12 cellular contexts compared by ENCODE assay signal in the genomic region with DNA sequence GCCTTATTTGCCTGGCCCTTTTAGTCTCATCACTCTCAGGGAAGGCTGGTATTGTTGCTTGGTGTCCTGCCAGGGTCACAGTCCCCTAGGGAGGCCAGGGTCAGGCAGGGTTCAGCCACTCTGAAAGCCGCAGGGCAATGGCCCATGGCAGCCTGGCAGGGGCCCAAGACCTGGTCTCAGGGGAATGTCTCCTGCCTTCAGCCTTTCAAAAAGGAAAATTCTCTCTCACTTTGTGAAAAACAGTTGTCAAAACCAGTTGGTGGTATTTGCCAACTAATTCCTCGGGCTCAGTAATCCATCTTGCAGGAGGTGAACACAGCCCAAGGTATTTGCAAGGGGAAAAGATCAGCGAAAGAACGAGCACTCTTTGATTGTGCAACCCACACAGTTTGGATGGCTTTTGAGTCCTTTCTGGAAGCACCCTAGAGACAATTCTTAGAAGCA.
A peak's percentile ranks its signal among the peaks of the same experiment; 100 is the strongest.
DNase-seq lines count a peak whose midpoint lies in the region; ATAC-seq, FAIRE-seq and TF ChIP-seq lines count a peak whose summit lies in the region.
"Had no signal": no experiment of that assay in that cellular context is flagged by ENCODE, and none has a peak within 500 bp of the region (broad histone marks: within the 10 kb centered on the region; RNA-seq: fewer than 3 reads in every experiment).

No MANE protein-coding gene starts in this region.

- no peaks in the 10 kb centered on the region for H3K79me2 ChIP-seq in astrocyte (ENCODE audit: insufficient read depth, low read length)

- H3K4me3 Mint-ChIP-seq in astrocyte (ENCODE audit: unreplicated experiment), result no peak overlapping the region
- H3K4me3 Mint-ChIP-seq: activated CD8-positive, alpha-beta memory T cell treated with anti-CD3 and anti-CD28 coated beads, Interleukin-2, amount 10 ng/mL, durations not matched to agents 7 days and 5 days; dendritic cell treated with granulocyte-macrophage colony-stimulating factor and Interleukin-4, amounts not matched to agents 40 ng/mL and 50 ng/mL, for 4 days had no signal

- H4K20me1 ChIP-seq in astrocyte (ENCODE audit: insufficient read depth, low read length), result no peaks in the 10 kb centered on the region

- no peak overlapping the region for H3K27ac Mint-ChIP-seq in astrocyte (ENCODE audit: unreplicated experiment)
- H3K27ac Mint-ChIP-seq: activated CD8-positive, alpha-beta memory T cell treated with anti-CD3 and anti-CD28 coated beads, Interleukin-2, amount 10 ng/mL, durations not matched to agents 7 days and 5 days; dendritic cell treated with granulocyte-macrophage colony-stimulating factor and Interleukin-4, amounts not matched to agents 40 ng/mL and 50 ng/mL, for 4 days had no signal

- peaks cover 10% of the 10 kb centered on the region for H3K4me1 Mint-ChIP-seq in astrocyte (ENCODE audit: low read depth, unreplicated experiment)
- H3K4me1 Mint-ChIP-seq: activated CD8-positive, alpha-beta memory T cell treated with anti-CD3 and anti-CD28 coated beads, Interleukin-2, amount 10 ng/mL, durations not matched to agents 7 days and 5 days had no signal

- H3K36me3 Mint-ChIP-seq in astrocyte (ENCODE audit: low read depth, unreplicated experiment), result peaks cover 3% of the 10 kb centered on the region
- H3K36me3 Mint-ChIP-seq: activated CD8-positive, alpha-beta memory T cell treated with anti-CD3 and anti-CD28 coated beads, Interleukin-2, amount 10 ng/mL, durations not matched to agents 7 days and 5 days had no signal

- H3K9me3 Mint-ChIP-seq in astrocyte (ENCODE audit: unreplicated experiment), result peaks cover 8% of the 10 kb centered on the region
- H3K9me3 Mint-ChIP-seq: dendritic cell treated with granulocyte-macrophage colony-stimulating factor and Interleukin-4, amounts not matched to agents 40 ng/mL and 50 ng/mL, for 4 days had no signal

- H3K27me3 ChIP-seq in astrocyte (ENCODE audit: insufficient read depth, low read length) (no peaks in the 10 kb centered on the region), thymus (ENCODE audit: control insufficient read depth, insufficient read depth) (no peaks in the 10 kb centered on the region)

- FAIRE-seq in astrocyte (lab: Jason Lieb, UNC), result no peak
- FAIRE-seq in kidney (lab: Jason Lieb, UNC), result peak; percentile 6
- FAIRE-seq: keratinocyte had no signal

- no peak overlapping the region for H3K27ac ChIP-seq in astrocyte (ENCODE audit: low read depth, low read length)
- H3K27ac ChIP-seq in kidney (ENCODE audit: low read depth in 2 of 2, low read length in 2 of 2), result peak overlapping the region in 1 of 2 donors; percentile 66
- H3K27ac ChIP-seq in thymus (ENCODE audit: low read depth), result peak overlapping the region; percentile 64

- H3K4me1 ChIP-seq in astrocyte (ENCODE audit: insufficient read depth, low read length), result no peaks in the 10 kb centered on the region
- H3K4me1 ChIP-seq in kidney (ENCODE audit: control insufficient read depth in 1 of 2, insufficient read depth in 1 of 2, low read depth in 1 of 2, low read length in 2 of 2), result peaks cover 15 to 16% of the 10 kb centered on the region in 2 donors
- H3K4me1 ChIP-seq in thymus (ENCODE audit: control insufficient read depth, insufficient read depth, low read length), result no peaks in the 10 kb centered on the region

- H2AFZ ChIP-seq in astrocyte (ENCODE audit: low read depth, low read length), result no peak overlapping the region

- H3K4me3 ChIP-seq in astrocyte (ENCODE audit: insufficient read depth, low read depth, low read length) (no peak overlapping the region), kidney (ENCODE audit: low read length in 2 of 2) (no peak overlapping the region), thymus (ENCODE audit: low read length) (no peak overlapping the region)

- H3K9me3 ChIP-seq in astrocyte (ENCODE audit: insufficient read depth, low read depth, low read length) (no peaks in the 10 kb centered on the region), kidney (ENCODE audit: control insufficient read depth in 1 of 2, low read length in 2 of 2) (no peaks in the 10 kb centered on the region), thymus (ENCODE audit: control insufficient read depth) (no peaks in the 10 kb centered on the region)

- H3K27me3 Mint-ChIP-seq in astrocyte (ENCODE audit: low read depth, unreplicated experiment), result peaks cover 4% of the 10 kb centered on the region
- H3K27me3 Mint-ChIP-seq: activated CD8-positive, alpha-beta memory T cell treated with anti-CD3 and anti-CD28 coated beads, Interleukin-2, amount 10 ng/mL, durations not matched to agents 7 days and 5 days; dendritic cell treated with granulocyte-macrophage colony-stimulating factor and Interleukin-4, amounts not matched to agents 40 ng/mL and 50 ng/mL, for 4 days had no signal

- intact Hi-C loops in kidney (cut with DNase I), result no loop called here

- H3K36me3 ChIP-seq in astrocyte (ENCODE audit: insufficient read depth, low read length) (no peaks in the 10 kb centered on the region), kidney (ENCODE audit: control insufficient read depth in 1 of 2, insufficient read depth in 2 of 2, low read length in 2 of 2) (no peaks in the 10 kb centered on the region), thymus (ENCODE audit: control insufficient read depth, insufficient read depth) (no peaks in the 10 kb centered on the region)

- H3K9ac ChIP-seq in astrocyte (ENCODE audit: low read length) (no peak overlapping the region), kidney (ENCODE audit: low read length in 2 of 2) (no peak overlapping the region)

- no peak for ATAC-seq in GM21717 (IDR thresholded peaks at IDR 0.05; ENCODE audit: unreplicated experiment)
- ATAC-seq: activated CD8-positive, alpha-beta memory T cell treated with anti-CD3 and anti-CD28 coated beads, Interleukin-2, amount 10 ng/mL, durations not matched to agents 7 days and 5 days had no signal

- DNase-seq in HuH-7 (ENCODE audit: low spot score) (peak; percentile 34), astrocyte (ENCODE audit: low read depth) (peak; percentile 81), kidney (peak; percentile 94), mesenteric fat pad (ENCODE audit: low spot score) (no peak), SIG-M5 treated with dmso at 0.1 percent for 504 hours (lab: John Stamatoyannopoulos, UW; ENCODE audit: unreplicated experiment) (no peak)
- DNase-seq: activated CD8-positive, alpha-beta memory T cell treated with anti-CD3 and anti-CD28 coated beads, Interleukin-2, amount 10 ng/mL, durations not matched to agents 7 days and 5 days; NCI-H1105 treated with DMSO at 0.1 percent for 48 hours; SHP77 treated with DMSO at 0.1 percent for 48 hours had no signal

- H3K4me2 ChIP-seq in astrocyte (ENCODE audit: low read length), result peak overlapping the region; percentile 1

- TF ChIP-seq CTCF in astrocyte (IDR thresholded peaks at IDR 0.05; ENCODE audit: insufficient read depth, low read depth, low read length), result no peak
- no peak for TF ChIP-seq CTCF in kidney (IDR thresholded peaks at IDR 0.05; ENCODE audit: borderline replicate concordance, extremely low read depth, insufficient read depth)

- 95% methylated on average over 4 of the region's 4 CpGs for WGBS in thymus

Comparison
In these comparisons a context has a peak if more than half of its experiments do, and no peak if none do; other contexts are left out.
1. DNase-seq: peak in HuH-7 (single experiment), astrocyte (single experiment) and kidney (single experiment); none in mesenteric fat pad (single experiment) and SIG-M5 treated with dmso at 0.1 percent for 504 hours (single experiment).